1 cellular context compared by ENCODE assay signal in the genomic region with DNA sequence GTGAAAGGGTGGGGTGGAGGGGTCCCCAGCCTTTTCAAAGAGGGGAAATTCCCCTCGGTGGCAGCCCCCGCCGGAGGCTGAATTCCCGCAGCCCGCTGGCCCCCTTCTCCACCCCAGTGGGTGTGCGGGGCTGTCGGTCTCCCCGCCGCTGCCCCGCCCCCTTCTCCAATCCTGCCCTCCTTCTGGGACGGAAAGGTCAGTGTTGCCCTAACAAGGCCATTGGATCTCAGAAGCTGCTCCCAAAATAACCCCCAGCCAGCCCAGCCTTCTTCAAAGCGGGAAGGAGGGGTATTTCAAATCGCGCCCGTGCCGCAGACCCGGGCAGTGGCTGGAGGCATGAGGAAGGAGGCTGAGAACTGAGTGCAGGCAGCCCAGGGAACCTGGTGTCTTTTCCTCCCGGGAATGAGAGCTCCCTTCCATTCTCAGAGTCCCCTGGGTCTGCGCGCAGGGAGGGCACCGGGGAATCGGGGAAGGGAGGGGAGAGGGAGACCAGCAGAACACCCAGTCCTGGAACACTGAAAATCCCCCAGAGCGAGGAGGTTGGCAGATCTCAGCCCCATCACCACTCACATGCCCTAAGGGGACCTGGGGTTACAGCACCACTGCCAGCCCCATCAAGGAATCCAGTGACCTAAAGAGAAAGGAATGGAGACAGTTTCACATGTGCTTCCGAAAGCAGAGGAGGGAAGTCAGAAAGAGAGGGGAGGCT.
TF ChIP-seq lines count a peak whose summit lies in the region.

A gene (minus strand): TSS at position 135 of the 709 bp plus-strand sequence. CDS start 483 bp downstream, outside the sequence.

TF ChIP-seq in H1, 55 proteins besides CTCF, POLR2A, EP300 and RAD21:
- TF ChIP-seq GTF2F1 (IDR thresholded peaks at IDR 0.05; ENCODE audit: borderline replicate concordance, low read depth, low read length) (no peak), SAP30 (IDR thresholded peaks at IDR 0.05; ENCODE audit: insufficient read depth, insufficient replicate concordance, low read length) (peak; percentile 26), JUN (IDR thresholded peaks at IDR 0.05; ENCODE audit: low read depth, low read length) (no peak), BACH1 (IDR thresholded peaks at IDR 0.05; ENCODE audit: low read length) (no peak), RFX5 (IDR thresholded peaks at IDR 0.05; ENCODE audit: borderline replicate concordance, low read depth, low read length) (no peak), TAF1 (IDR thresholded peaks at IDR 0.05; ENCODE audit: low read depth, low read length) (0 out of 2 replicates have a peak, but pooled peaks have one; percentile 17), ZNF274 (IDR thresholded peaks at IDR 0.05; ENCODE audit: borderline replicate concordance, extremely low read depth, low read length) (no peak), CHD1 (IDR thresholded peaks at IDR 0.05; ENCODE audit: low read depth, low read length) (no peak), KDM4A (IDR thresholded peaks at IDR 0.05; ENCODE audit: low read depth, low read length, severe bottlenecking) (no peak), ASH2L (IDR thresholded peaks at IDR 0.05; ENCODE audit: low read length) (no peak), BCL11A (IDR thresholded peaks at IDR 0.05; ENCODE audit: low read depth in 2 of 2, low read length in 2 of 2) (no peak), SRF (IDR thresholded peaks at IDR 0.05; ENCODE audit: low read depth, low read length) (0 out of 2 replicates have a peak, but pooled peaks have one; percentile 4), CREB1 (IDR thresholded peaks at IDR 0.05) (no peak), EZH2 (IDR thresholded peaks at IDR 0.05; ENCODE audit: low read depth, low read length, severe bottlenecking) (no peak), HDAC6 (IDR thresholded peaks at IDR 0.05; ENCODE audit: low read depth, low read length) (no peak), SP2 (IDR thresholded peaks at IDR 0.05; ENCODE audit: low read length) (no peak), TBP (IDR thresholded peaks at IDR 0.05; ENCODE audit: low read depth, low read length) (0 out of 2 replicates have a peak, but pooled peaks have one; percentile 25), CEBPB (IDR thresholded peaks at IDR 0.05; ENCODE audit: low read depth, low read length) (no peak), PHF8 (conservative IDR thresholded peaks at IDR 0.05; ENCODE audit: low read depth, low read length) (0 out of 2 replicates have a peak, but pooled peaks have one; percentile 19), GABPA (IDR thresholded peaks at IDR 0.05; ENCODE audit: borderline replicate concordance, insufficient read depth, low read length) (no peak), KDM5A (IDR thresholded peaks at IDR 0.05; ENCODE audit: low read length) (no peak), YY1 (IDR thresholded peaks at IDR 0.05; ENCODE audit: low read depth, low read length) (no peak), POU5F1 (IDR thresholded peaks at IDR 0.05; ENCODE audit: low read depth, low read length) (no peak), JUND (IDR thresholded peaks at IDR 0.05; ENCODE audit: low read length) (0 out of 2 replicates have a peak, but pooled peaks have one; percentile 47), TCF12 (IDR thresholded peaks at IDR 0.05; ENCODE audit: low read depth, low read length) (no peak), TEAD4 (IDR thresholded peaks at IDR 0.05; ENCODE audit: low read depth, low read length) (no peak), NRF1 (IDR thresholded peaks at IDR 0.05; ENCODE audit: low read depth, low read length) (no peak), FOSL1 (IDR thresholded peaks at IDR 0.05; ENCODE audit: insufficient read depth, low read depth, low read length) (no peak), SP1 (IDR thresholded peaks at IDR 0.05; ENCODE audit: low read depth, low read length) (no peak), CTBP2 (IDR thresholded peaks at IDR 0.05; ENCODE audit: borderline replicate concordance, insufficient read depth, insufficient read length, low read length) (no peak), CHD2 (IDR thresholded peaks at IDR 0.05; ENCODE audit: low read length) (no peak)
- TF ChIP-seq, protein P1, sequence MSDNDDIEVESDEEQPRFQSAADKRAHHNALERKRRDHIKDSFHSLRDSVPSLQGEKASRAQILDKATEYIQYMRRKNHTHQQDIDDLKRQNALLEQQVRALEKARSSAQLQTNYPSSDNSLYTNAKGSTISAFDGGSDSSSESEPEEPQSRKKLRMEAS (IDR thresholded peaks at IDR 0.05): no peak
- TF ChIP-seq, protein P2, sequence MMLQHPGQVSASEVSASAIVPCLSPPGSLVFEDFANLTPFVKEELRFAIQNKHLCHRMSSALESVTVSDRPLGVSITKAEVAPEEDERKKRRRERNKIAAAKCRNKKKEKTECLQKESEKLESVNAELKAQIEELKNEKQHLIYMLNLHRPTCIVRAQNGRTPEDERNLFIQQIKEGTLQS (IDR thresholded peaks at IDR 0.05; ENCODE audit: insufficient read depth, low read depth, low read length): no peak
- TF ChIP-seq, protein P3, sequence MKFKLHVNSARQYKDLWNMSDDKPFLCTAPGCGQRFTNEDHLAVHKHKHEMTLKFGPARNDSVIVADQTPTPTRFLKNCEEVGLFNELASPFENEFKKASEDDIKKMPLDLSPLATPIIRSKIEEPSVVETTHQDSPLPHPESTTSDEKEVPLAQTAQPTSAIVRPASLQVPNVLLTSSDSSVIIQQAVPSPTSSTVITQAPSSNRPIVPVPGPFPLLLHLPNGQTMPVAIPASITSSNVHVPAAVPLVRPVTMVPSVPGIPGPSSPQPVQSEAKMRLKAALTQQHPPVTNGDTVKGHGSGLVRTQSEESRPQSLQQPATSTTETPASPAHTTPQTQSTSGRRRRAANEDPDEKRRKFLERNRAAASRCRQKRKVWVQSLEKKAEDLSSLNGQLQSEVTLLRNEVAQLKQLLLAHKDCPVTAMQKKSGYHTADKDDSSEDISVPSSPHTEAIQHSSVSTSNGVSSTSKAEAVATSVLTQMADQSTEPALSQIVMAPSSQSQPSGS (IDR thresholded peaks at IDR 0.05; ENCODE audit: low read length): no peak
